Comparison of ENCODE assay signal across 1 cellular context in genomic region chr10:93070378-93071176, GRCh38.
TF ChIP-seq lines count a peak whose summit lies in the region.

No MANE protein-coding gene starts in this region.

TF ChIP-seq in WTC11, 78 proteins besides CTCF, POLR2A, EP300 and RAD21 (continued from another document):
- TF ChIP-seq ZBTB43 (CRISPR knock-in tag; IDR thresholded peaks at IDR 0.05) = no peak
- TF ChIP-seq NR1H2 (CRISPR knock-in tag; IDR thresholded peaks at IDR 0.05) = no peak
- no peak for TF ChIP-seq NFATC4 (CRISPR knock-in tag; IDR thresholded peaks at IDR 0.05)
- no peak for TF ChIP-seq KAT7 (CRISPR knock-in tag; IDR thresholded peaks at IDR 0.05; ENCODE audit: borderline replicate concordance)
- TF ChIP-seq ZMAT4 (CRISPR knock-in tag; IDR thresholded peaks at IDR 0.05) = no peak
- no peak for TF ChIP-seq PRRX2 (CRISPR knock-in tag; IDR thresholded peaks at IDR 0.05)
- TF ChIP-seq TEAD4 (CRISPR knock-in tag; IDR thresholded peaks at IDR 0.05) = no peak
- no peak for TF ChIP-seq NFYB (CRISPR knock-in tag; conservative IDR thresholded peaks at IDR 0.05; ENCODE audit: low read depth)
